13 cellular contexts compared by ENCODE assay signal in the genomic region with DNA sequence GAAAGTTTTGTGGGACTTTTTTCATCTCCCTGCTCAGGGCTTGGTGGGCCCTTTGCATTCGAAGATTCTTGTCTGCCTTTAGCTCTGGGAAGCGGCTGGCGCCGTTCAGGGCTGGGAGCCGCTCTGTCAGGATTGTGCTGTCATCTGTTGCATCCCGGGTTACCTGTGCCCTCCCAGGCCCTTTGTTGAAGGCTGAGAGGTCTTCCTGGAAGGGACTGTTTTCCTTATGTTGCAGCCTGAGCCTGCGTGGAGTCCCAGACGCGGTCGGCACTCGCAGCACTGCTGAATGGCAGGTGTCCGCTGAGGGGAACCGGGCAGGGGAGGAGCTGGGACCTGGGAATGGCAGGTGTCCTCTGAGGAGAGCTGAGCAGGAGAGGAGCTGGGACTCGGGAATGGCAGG. TPM values are rescaled to one million over a fixed set of nuclear protein-coding genes. Genes with fewer than 3 reads are reported as not detected.
DNase-seq lines count a peak whose midpoint lies in the region; ATAC-seq and TF ChIP-seq lines count a peak whose summit lies in the region.
"Had no signal": no experiment of that assay in that cellular context is flagged by ENCODE, and none has a peak within 500 bp of the region (broad histone marks: within the 10 kb centered on the region; RNA-seq: fewer than 3 reads in every experiment).

No MANE protein-coding gene starts in this region.

- H3K9me3 Mint-ChIP-seq in activated naive CD8-positive, alpha-beta T cell treated with anti-CD3 and anti-CD28 coated beads, Interleukin-2, amount 10 ng/mL, durations not matched to agents 7 days and 5 days = no peaks in the 10 kb centered on the region
- no peaks in the 10 kb centered on the region for H3K9me3 Mint-ChIP-seq in activated naive CD8-positive, alpha-beta T cell treated with anti-CD3 and anti-CD28 coated beads for 36 hours
- H3K9me3 Mint-ChIP-seq in type B pancreatic cell = no peaks in the 10 kb centered on the region
- H3K9me3 Mint-ChIP-seq: natural killer cell had no signal

- peaks cover 12% of the 10 kb centered on the region for H3K4me1 Mint-ChIP-seq in activated naive CD8-positive, alpha-beta T cell treated with anti-CD3 and anti-CD28 coated beads, Interleukin-2, amount 10 ng/mL, durations not matched to agents 7 days and 5 days
- peaks cover 11% of the 10 kb centered on the region for H3K4me1 Mint-ChIP-seq in activated naive CD8-positive, alpha-beta T cell treated with anti-CD3 and anti-CD28 coated beads for 36 hours
- H3K4me1 Mint-ChIP-seq in type B pancreatic cell (ENCODE audit: unreplicated experiment) = peaks cover 45% of the 10 kb centered on the region

- no peak for ATAC-seq in activated naive CD8-positive, alpha-beta T cell treated with anti-CD3 and anti-CD28 coated beads, Interleukin-2, amount 10 ng/mL, durations not matched to agents 7 days and 5 days (ENCODE audit: low read depth)
- ATAC-seq in left colon (peak; percentile 8), GM18868 (IDR thresholded peaks at IDR 0.05; ENCODE audit: unreplicated experiment) (no peak)
- ATAC-seq: natural killer cell had no signal

- TF ChIP-seq CTCF in type B pancreatic cell (conservative IDR thresholded peaks at IDR 0.05) = no peak

- H3K27ac Mint-ChIP-seq in activated naive CD8-positive, alpha-beta T cell treated with anti-CD3 and anti-CD28 coated beads, Interleukin-2, amount 10 ng/mL, durations not matched to agents 7 days and 5 days = no peak overlapping the region
- no peak overlapping the region for H3K27ac Mint-ChIP-seq in activated naive CD8-positive, alpha-beta T cell treated with anti-CD3 and anti-CD28 coated beads for 36 hours
- H3K27ac Mint-ChIP-seq in type B pancreatic cell = no peak overlapping the region
- H3K27ac Mint-ChIP-seq: natural killer cell had no signal

- no peak overlapping the region for H3K4me3 Mint-ChIP-seq in activated naive CD8-positive, alpha-beta T cell treated with anti-CD3 and anti-CD28 coated beads, Interleukin-2, amount 10 ng/mL, durations not matched to agents 7 days and 5 days
- no peak overlapping the region for H3K4me3 Mint-ChIP-seq in activated naive CD8-positive, alpha-beta T cell treated with anti-CD3 and anti-CD28 coated beads for 36 hours
- H3K4me3 Mint-ChIP-seq in type B pancreatic cell = no peak overlapping the region
- H3K4me3 Mint-ChIP-seq: natural killer cell had no signal

- intact Hi-C loops in left colon (cut with DNase I, micrococcal nuclease) = no loop called here

- H3K27me3 Mint-ChIP-seq in activated naive CD8-positive, alpha-beta T cell treated with anti-CD3 and anti-CD28 coated beads, Interleukin-2, amount 10 ng/mL, durations not matched to agents 7 days and 5 days = peaks cover 29% of the 10 kb centered on the region
- H3K27me3 Mint-ChIP-seq in activated naive CD8-positive, alpha-beta T cell treated with anti-CD3 and anti-CD28 coated beads for 36 hours = peaks cover 22% of the 10 kb centered on the region
- H3K27me3 Mint-ChIP-seq in type B pancreatic cell = no peaks in the 10 kb centered on the region

- POLR2A ChIA-PET in activated naive CD8-positive, alpha-beta T cell treated with anti-CD3 and anti-CD28 coated beads, Interleukin-2, amount 10 ng/mL, durations not matched to agents 7 days and 5 days (lab: Charles Lee) = no interaction called here

- H3K36me3 Mint-ChIP-seq in activated naive CD8-positive, alpha-beta T cell treated with anti-CD3 and anti-CD28 coated beads, Interleukin-2, amount 10 ng/mL, durations not matched to agents 7 days and 5 days = no peaks in the 10 kb centered on the region
- no peaks in the 10 kb centered on the region for H3K36me3 Mint-ChIP-seq in activated naive CD8-positive, alpha-beta T cell treated with anti-CD3 and anti-CD28 coated beads for 36 hours
- no peaks in the 10 kb centered on the region for H3K36me3 Mint-ChIP-seq in type B pancreatic cell
- H3K36me3 Mint-ChIP-seq: natural killer cell had no signal

- DNase-seq in activated naive CD8-positive, alpha-beta T cell treated with anti-CD3 and anti-CD28 coated beads, Interleukin-2, amount 10 ng/mL, durations not matched to agents 7 days and 5 days = peak; percentile 20
- DNase-seq in activated naive CD8-positive, alpha-beta T cell treated with anti-CD3 and anti-CD28 coated beads for 36 hours = no peak
- DNase-seq in NCI-H2029 treated with DMSO at 0.1 percent for 48 hours (lab: John Stamatoyannopoulos, UW) (peak; percentile 31), left colon (peak in 1 of 2 donors; percentile 31), type B pancreatic cell (ENCODE audit: extremely low spot score, unreplicated experiment) (peak; percentile 57), germinal center (ENCODE audit: low spot score) (no peak)
- DNase-seq: activated CD4-positive, alpha-beta T cell treated with anti-CD3 and anti-CD28 coated beads for 48 hours; GM23248; KG1; natural killer cell; NCI-H1092 treated with DMSO at 0.1 percent for 48 hours; SJCRH30 had no signal

RNA-seq across cellular contexts. Expression of a gene that starts 15.9 kb away (rescaled TPM):
- total RNA-seq in activated naive CD8-positive, alpha-beta T cell treated with anti-CD3 and anti-CD28 coated beads, Interleukin-2, amount 10 ng/mL, durations not matched to agents 7 days and 5 days = 1 to 10 TPM; 5.0 to 5.3 TPM
- 1 to 10 TPM; 1.7 to 2.9 TPM for total RNA-seq in activated naive CD8-positive, alpha-beta T cell treated with anti-CD3 and anti-CD28 coated beads for 36 hours
- total RNA-seq in left colon = 10 to 100 TPM; 21.5 to 23.5 TPM
- total RNA-seq in type B pancreatic cell (ENCODE audit: low replicate concordance) = 35.7 and 67.5 TPM in 2 replicates

RNA-seq across cellular contexts. Expression of a gene that starts 59.7 kb away (rescaled TPM):
- total RNA-seq in activated naive CD8-positive, alpha-beta T cell treated with anti-CD3 and anti-CD28 coated beads, Interleukin-2, amount 10 ng/mL, durations not matched to agents 7 days and 5 days = 1 to 10 TPM; 1.3 to 1.4 TPM
- total RNA-seq in activated naive CD8-positive, alpha-beta T cell treated with anti-CD3 and anti-CD28 coated beads for 36 hours = under 1 TPM; 0.24 to 0.37 TPM
- total RNA-seq in left colon (under 1 TPM; 0.73 to 0.82 TPM), type B pancreatic cell (ENCODE audit: low replicate concordance) (1.4 TPM in 2 replicates)
- total RNA-seq: GM23248 had no signal

Comparison
In these comparisons a context has a peak if more than half of its experiments do, and no peak if none do; other contexts are left out.
1. DNase-seq: peak in activated naive CD8-positive, alpha-beta T cell treated with anti-CD3 and anti-CD28 coated beads, Interleukin-2, amount 10 ng/mL, durations not matched to agents 7 days and 5 days (single experiment), NCI-H2029 treated with DMSO at 0.1 percent for 48 hours (single experiment) and type B pancreatic cell (single experiment); none in activated naive CD8-positive, alpha-beta T cell treated with anti-CD3 and anti-CD28 coated beads for 36 hours (single experiment) and germinal center (single experiment).